Comparison of ENCODE assay signal across 9 cellular contexts in genomic region chrX:93673056-93673868, GRCh38. TPM values are rescaled to one million over a fixed set of nuclear protein-coding genes. Genes with fewer than 3 reads are reported as not detected.
A peak's percentile ranks its signal among the peaks of the same experiment; 100 is the strongest.
DNase-seq lines count a peak whose midpoint lies in the region; ATAC-seq and TF ChIP-seq lines count a peak whose summit lies in the region.
"Had no signal": no experiment of that assay in that cellular context is flagged by ENCODE, and none has a peak within 500 bp of the region (broad histone marks: within the 10 kb centered on the region; RNA-seq: fewer than 3 reads in every experiment).

A gene with protein sequence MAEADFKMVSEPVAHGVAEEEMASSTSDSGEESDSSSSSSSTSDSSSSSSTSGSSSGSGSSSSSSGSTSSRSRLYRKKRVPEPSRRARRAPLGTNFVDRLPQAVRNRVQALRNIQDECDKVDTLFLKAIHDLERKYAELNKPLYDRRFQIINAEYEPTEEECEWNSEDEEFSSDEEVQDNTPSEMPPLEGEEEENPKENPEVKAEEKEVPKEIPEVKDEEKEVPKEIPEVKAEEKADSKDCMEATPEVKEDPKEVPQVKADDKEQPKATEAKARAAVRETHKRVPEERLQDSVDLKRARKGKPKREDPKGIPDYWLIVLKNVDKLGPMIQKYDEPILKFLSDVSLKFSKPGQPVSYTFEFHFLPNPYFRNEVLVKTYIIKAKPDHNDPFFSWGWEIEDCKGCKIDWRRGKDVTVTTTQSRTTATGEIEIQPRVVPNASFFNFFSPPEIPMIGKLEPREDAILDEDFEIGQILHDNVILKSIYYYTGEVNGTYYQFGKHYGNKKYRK (minus strand): TSS chrX:93673578. CDS start chrX:93673304, 274 bp downstream.

- peak within 1 kb of the TSS; percentile 99 for H2AFZ ChIP-seq in neural progenitor cell (replicated peaks)

- CTCF ChIA-PET in Caco-2 (lab: Charles Lee): no interaction called here

- TF ChIP-seq CTCF in RWPE2 (IDR thresholded peaks at IDR 0.05; ENCODE audit: poor library complexity, severe bottlenecking) (no peak), neural progenitor cell (IDR thresholded peaks at IDR 0.05) (no peak), stomach (IDR thresholded peaks at IDR 0.05) (no peak), Caco-2 (IDR thresholded peaks at IDR 0.05; ENCODE audit: insufficient read depth in 1 of 2, low read depth in 1 of 2, low read length in 1 of 2, severe bottlenecking in 1 of 2, unreplicated experiment in 1 of 2) (no peak)

- H4K20me1 ChIP-seq in neural progenitor cell (ENCODE audit: low read depth): no peaks in the 10 kb centered on the region

- H3K4me3 ChIP-seq in RWPE2 (ENCODE audit: severe bottlenecking) (peak within 1 kb of the TSS; percentile 25), neural progenitor cell (peak within 1 kb of the TSS; percentile 98), stomach (peak within 1 kb of the TSS; percentile 54 to 62 (median 57)), Caco-2 (ENCODE audit: low read depth, low read length) (no peak within 1 kb of the TSS)
- H3K4me3 ChIP-seq: K562 had no signal

- H3F3A ChIP-seq in neural progenitor cell (ENCODE audit: low read depth): peaks cover 6% of the 10 kb centered on the region

- TF ChIP-seq EP300 in stomach (IDR thresholded peaks at IDR 0.05): no peak

- H3K9me3 Mint-ChIP-seq in neural progenitor cell (no peaks in the 10 kb centered on the region), Caco-2 (ENCODE audit: unreplicated experiment) (no peaks in the 10 kb centered on the region)

- H3K79me2 ChIP-seq in neural progenitor cell (ENCODE audit: low read depth): peaks cover 24% of the 10 kb centered on the region

- peak within 1 kb of the TSS; percentile 77 for H3K4me2 ChIP-seq in neural progenitor cell

- ATAC-seq in HG03025 (IDR thresholded peaks at IDR 0.05; ENCODE audit: low FRiP score, unreplicated experiment) (peak; percentile 52), RWPE2 (ENCODE audit: low read depth) (peak; percentile 61)
- ATAC-seq: K562 had no signal

- peak within 1 kb of the TSS; percentile 95 for H3K27ac Mint-ChIP-seq in neural progenitor cell
- H3K27ac Mint-ChIP-seq in Caco-2 (ENCODE audit: unreplicated experiment): no peak within 1 kb of the TSS

- H3K4me3 Mint-ChIP-seq in neural progenitor cell (peak within 1 kb of the TSS; percentile 99), Caco-2 (ENCODE audit: unreplicated experiment) (no peak within 1 kb of the TSS)

- H3K27ac ChIP-seq in RWPE2 (ENCODE audit: poor library complexity, severe bottlenecking): no peak within 1 kb of the TSS
- peak within 1 kb of the TSS; percentile 94 for H3K27ac ChIP-seq in neural progenitor cell
- H3K27ac ChIP-seq in stomach: peak within 1 kb of the TSS; percentile 41 to 79 (median 58)

- no peaks in the 10 kb centered on the region for H3K9me3 ChIP-seq in RWPE2 (ENCODE audit: severe bottlenecking)
- H3K9me3 ChIP-seq in neural progenitor cell (ENCODE audit: low read depth): no peaks in the 10 kb centered on the region
- no peaks in the 10 kb centered on the region for H3K9me3 ChIP-seq in stomach
- H3K9me3 ChIP-seq in Caco-2: no peaks in the 10 kb centered on the region

- H3K4me1 Mint-ChIP-seq in neural progenitor cell (peaks cover 20% of the 10 kb centered on the region), Caco-2 (ENCODE audit: low read depth, unreplicated experiment) (no peaks in the 10 kb centered on the region)

- POLR2A ChIA-PET in Caco-2 (lab: Charles Lee): no interaction called here

- H3K27me3 ChIP-seq in RWPE2 (ENCODE audit: insufficient read depth, poor library complexity, severe bottlenecking): peaks cover 5% of the 10 kb centered on the region
- no peaks in the 10 kb centered on the region for H3K27me3 ChIP-seq in neural progenitor cell
- H3K27me3 ChIP-seq in stomach: peaks cover 0 to 18% (median 0%) of the 10 kb centered on the region in 3 donors
- no peaks in the 10 kb centered on the region for H3K27me3 ChIP-seq in Caco-2 (replicated peaks; ENCODE audit: control insufficient read depth, insufficient read depth, low read length)

- H3K9ac ChIP-seq in neural progenitor cell: peak within 1 kb of the TSS; percentile 91

- H3K27me3 Mint-ChIP-seq in neural progenitor cell (ENCODE audit: insufficient read depth, low read depth): no peaks in the 10 kb centered on the region
- H3K27me3 Mint-ChIP-seq in Caco-2 (ENCODE audit: insufficient read depth, unreplicated experiment): peaks cover 3% of the 10 kb centered on the region

- intact Hi-C loops in stomach (cut with DNase I; ENCODE audit: low total_unique reads): no loop called here
- intact Hi-C loops in Caco-2 (cut with micrococcal nuclease; ENCODE audit: unreplicated experiment): no loop called here

- H3K36me3 ChIP-seq in RWPE2 (ENCODE audit: low read depth): no peaks in the 10 kb centered on the region
- peaks cover 3% of the 10 kb centered on the region for H3K36me3 ChIP-seq in neural progenitor cell
- H3K36me3 ChIP-seq in stomach: no peaks in the 10 kb centered on the region
- no peaks in the 10 kb centered on the region for H3K36me3 ChIP-seq in Caco-2 (ENCODE audit: control insufficient read depth, insufficient read depth, low read length)

- no peak for TF ChIP-seq POLR2A in stomach (IDR thresholded peaks at IDR 0.05)

- H3K36me3 Mint-ChIP-seq in neural progenitor cell (no peaks in the 10 kb centered on the region), Caco-2 (ENCODE audit: insufficient read depth, unreplicated experiment) (no peaks in the 10 kb centered on the region)

- no TSS peak for BruUV-seq in Caco-2 (replicated peaks; lab: Mats Ljungman, UMichigan)

- WGBS in stomach, 5 donors: 0 to 4% (median 2%) methylated on average over 17 to 51 of the region's 51 CpGs

- H3K4me1 ChIP-seq in RWPE2 (ENCODE audit: insufficient read depth, poor library complexity, severe bottlenecking) (no peaks in the 10 kb centered on the region), neural progenitor cell (peaks cover 13% of the 10 kb centered on the region), stomach (peaks cover 0 to 18% (median 0%) of the 10 kb centered on the region in 4 donors), Caco-2 (no peaks in the 10 kb centered on the region)

- DNase-seq in DMS53 treated with DMSO at 0.1 percent for 48 hours (lab: John Stamatoyannopoulos, UW; ENCODE audit: unreplicated experiment) (peak; percentile 77), RWPE2 (ENCODE audit: low spot score) (no peak), glomerular visceral epithelial cell (ENCODE audit: extremely low spot score) (peak; percentile 1), neural progenitor cell (ENCODE audit: low spot score) (peak; percentile 95), stomach (peak; percentile 44), Caco-2 (no peak)
- peak; percentile 66 for DNase-seq in activated naive CD4-positive, alpha-beta T cell treated with anti-CD3 and anti-CD28 coated beads, Interleukin-2, amount 50 U/mL, for 16 hours

RNA-seq across cellular contexts. Expression of the gene that starts here (rescaled TPM):
- 57.9 and 88.5 TPM in 2 replicates for total RNA-seq in neural progenitor cell (ENCODE audit: low replicate concordance)
- 1 to 10 TPM in 2 of 5 donors, under 1 TPM in 1, not detected in 2; 0.29 to 7.2 (median 3.9) TPM for total RNA-seq in stomach
- polyA plus RNA-seq in stomach: 1 to 10 TPM in 1 of 3 donors, under 1 TPM in 2; 0.83 to 2.4 (median 0.87) TPM
- not detected in 2 replicates for total RNA-seq in Caco-2 (2022)
- total RNA-seq: K562 had no signal
- polyA plus RNA-seq: K562 had no signal

Comparison
In these comparisons a context has a peak if more than half of its experiments do, and no peak if none do; other contexts are left out.
1. DNase-seq: peak in DMS53 treated with DMSO at 0.1 percent for 48 hours (single experiment), activated naive CD4-positive, alpha-beta T cell treated with anti-CD3 and anti-CD28 coated beads, Interleukin-2, amount 50 U/mL, for 16 hours (single experiment), glomerular visceral epithelial cell (single experiment), neural progenitor cell (single experiment) and stomach (single experiment); none in RWPE2 (single experiment) and Caco-2 (0 of 2).